In the genomic region with DNA sequence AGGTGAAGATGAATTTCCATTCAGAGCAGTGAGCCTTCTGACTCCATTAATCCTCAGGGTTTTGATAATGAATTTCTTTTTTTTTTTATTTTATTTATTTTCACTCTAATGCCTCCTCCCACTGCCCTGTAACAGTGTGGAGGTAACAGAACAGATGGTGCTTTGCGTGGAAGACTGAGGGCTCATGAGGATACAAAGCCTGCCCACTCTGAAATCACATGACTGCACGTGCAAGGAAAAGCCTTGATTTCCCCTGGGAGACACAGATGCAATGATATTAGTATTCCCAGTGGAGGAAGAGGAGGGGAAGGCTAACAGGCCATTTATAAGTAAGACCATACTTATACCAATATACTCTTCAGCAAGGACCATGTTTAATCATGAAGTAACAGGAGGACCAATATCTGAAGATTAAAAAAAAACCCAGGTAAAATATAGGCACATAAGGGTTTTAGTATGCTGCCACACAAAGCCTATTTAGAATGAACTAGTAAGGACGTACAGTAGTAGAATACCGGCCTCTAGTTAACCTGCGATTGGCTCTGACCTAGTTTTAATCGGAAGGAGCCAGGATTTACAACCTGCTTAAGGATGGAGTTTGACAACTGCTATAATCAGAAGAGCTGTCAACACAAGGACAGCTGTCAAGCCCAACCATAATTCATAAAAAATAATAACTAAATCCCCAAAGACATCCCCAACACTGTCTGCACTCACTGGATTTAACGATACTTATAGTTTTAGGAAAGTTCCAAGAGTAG, we compare ENCODE assay signal across 23 cellular contexts.
DNase-seq lines count a peak whose midpoint lies in the region; ATAC-seq, FAIRE-seq and TF ChIP-seq lines count a peak whose summit lies in the region.
"Had no signal": no experiment of that assay in that cellular context is flagged by ENCODE, and none has a peak within 500 bp of the region (broad histone marks: within the 10 kb centered on the region; RNA-seq: fewer than 3 reads in every experiment).

No MANE protein-coding gene starts in this region.

- POLR2A ChIA-PET in K562 (lab: Yijun Ruan, JAX), result interaction anchor here (1.4 kb wide), 1 partner anchor 9 kb away, joined by 3 read pairs; no protein-coding TSS in a partner anchor

- H3K36me3 Mint-ChIP-seq in effector memory CD8-positive, alpha-beta T cell (ENCODE audit: insufficient read depth), result no peaks in the 10 kb centered on the region

- in situ Hi-C loops in K562 (cut with MboI), result no loop called here

- intact Hi-C loops in K562 (cut with micrococcal nuclease), result no loop called here

- no peaks in the 10 kb centered on the region for H3K36me3 ChIP-seq in K562 (ENCODE audit: control insufficient read depth, insufficient read depth, low read length)

- no peak for ATAC-seq in K562
- ATAC-seq in effector memory CD8-positive, alpha-beta T cell (replicated peaks), result no peak
- ATAC-seq: GM23338, Right ventricle myocardium inferior, T-helper 17 cell had no signal

- H4K20me1 ChIP-seq in K562 (replicated peaks; ENCODE audit: control insufficient read depth, insufficient read depth, low read length), result no peaks in the 10 kb centered on the region

- no peak overlapping the region for H3K27ac ChIP-seq in K562 (ENCODE audit: extremely low read depth, low read depth, low read length)

- H3K9me1 ChIP-seq in K562 (ENCODE audit: control insufficient read depth, insufficient read depth, low read length), result no peaks in the 10 kb centered on the region

- no TSS peak for BruUV-seq in K562 (replicated peaks; lab: Mats Ljungman, UMichigan)

- no peak overlapping the region for H3K4me2 ChIP-seq in K562 (ENCODE audit: insufficient read depth, low read length)
- H3K4me2 ChIP-seq: GM23338 had no signal

- no peak for TF ChIP-seq EP300 in K562 (IDR thresholded peaks at IDR 0.05; ENCODE audit: low read length)

- no peak overlapping the region for H2AFZ ChIP-seq in K562 (ENCODE audit: low read depth, low read length)
- H2AFZ ChIP-seq: GM23338 had no signal

- H3K4me3 Mint-ChIP-seq in effector memory CD8-positive, alpha-beta T cell, result no peak overlapping the region
- H3K4me3 Mint-ChIP-seq: CD4-positive, CD25-positive, alpha-beta regulatory T cell; GM23338; T-helper 17 cell had no signal

- FAIRE-seq in D721Med (lab: Jason Lieb, UNC) (peak; percentile 99), K562 (lab: Jason Lieb, UNC) (no peak), RCC 7860 (lab: Jason Lieb, UNC) (no peak)
- FAIRE-seq: A204.1, GM18507 had no signal

- CTCF ChIA-PET in K562 (lab: Yijun Ruan, JAX; ENCODE audit: low intra/inter-chr PET ratio), result no interaction called here

- no peak for TF ChIP-seq CTCF in D721Med (IDR thresholded peaks at IDR 0.05; ENCODE audit: insufficient read depth, missing control alignments)
- no peak for TF ChIP-seq CTCF in K562 (IDR thresholded peaks at IDR 0.05 in 2 of 3, conservative IDR thresholded peaks at IDR 0.05 in 1 of 3; ENCODE audit: insufficient read depth in 2 of 3, low read depth in 1 of 3, low read length in 3 of 3)

- H3K27me3 ChIP-seq in K562 (ENCODE audit: control insufficient read depth in 2 of 2, insufficient read depth in 2 of 2, low read length in 2 of 2), result no peaks in the 10 kb centered on the region

- H3K79me2 ChIP-seq in K562 (ENCODE audit: control insufficient read depth, insufficient read depth, low read length), result no peaks in the 10 kb centered on the region

- peaks cover 0 to 5% of the 10 kb centered on the region in 2 donors for H3K4me1 Mint-ChIP-seq in effector memory CD8-positive, alpha-beta T cell (ENCODE audit: low read depth in 2 of 2)
- H3K4me1 Mint-ChIP-seq: GM23338 had no signal

- TF ChIP-seq POLR2A in K562 (conservative IDR thresholded peaks at IDR 0.05), result no peak

- H3K9me3 Mint-ChIP-seq in effector memory CD8-positive, alpha-beta T cell, result no peaks in the 10 kb centered on the region
- H3K9me3 Mint-ChIP-seq: GM23338 had no signal

- no peaks in the 10 kb centered on the region for H3K27me3 Mint-ChIP-seq in effector memory CD8-positive, alpha-beta T cell
- H3K27me3 Mint-ChIP-seq: CD4-positive, CD25-positive, alpha-beta regulatory T cell; T-helper 17 cell had no signal

- WGBS in K562 (ENCODE audit: insufficient coverage, low coverage, missing lambda C conversion rate), result 83% methylated on average over 7 of the region's 7 CpGs

- H3K4me3 ChIP-seq in K562, result no peak overlapping the region
- H3K4me3 ChIP-seq: GM23338, HAP-1 had no signal

- H3K4me1 ChIP-seq in K562 (replicated peaks in 1 of 2; ENCODE audit: control insufficient read depth in 2 of 2, insufficient read depth in 2 of 2, low read length in 2 of 2), result no peaks in the 10 kb centered on the region
- H3K4me1 ChIP-seq: HAP-1 had no signal

- DNase-seq in D721Med (ENCODE audit: insufficient read length, low spot score) (peak; percentile 36), NCI-H1694 (lab: John Stamatoyannopoulos, UW) (peak; percentile 32), NCI-H524 (lab: John Stamatoyannopoulos, UW) (peak; percentile 85 to 93), K562 (ENCODE audit: extremely low read depth in 1 of 4, low spot score in 3 of 4) (no peak), RCC 7860 (ENCODE audit: low spot score) (no peak), hippocampal formation (lab: John Stamatoyannopoulos, UW) (no peak), cortex of kidney (lab: John Stamatoyannopoulos, UW) (no peak)
- no peak for DNase-seq in effector memory CD8-positive, alpha-beta T cell
- DNase-seq: CD4-positive, CD25-positive, alpha-beta regulatory T cell; DMS153; GDM1; MV-4-11; NCI-H1105 treated with DMSO at 0.1 percent for 48 hours; NCI-H2029; NCI-H774; OCI-M1; SW 1271; T-helper 17 cell had no signal

- H3K27ac Mint-ChIP-seq in effector memory CD8-positive, alpha-beta T cell, result no peak overlapping the region
- H3K27ac Mint-ChIP-seq: GM23338, T-helper 17 cell had no signal

- TF ChIP-seq RAD21 in K562 (CRISPR knock-in tag; conservative IDR thresholded peaks at IDR 0.05 in 1 of 2, IDR thresholded peaks at IDR 0.05 in 1 of 2), result no peak

- no peaks in the 10 kb centered on the region for H3K9me3 ChIP-seq in K562 (replicated peaks; ENCODE audit: control insufficient read depth, insufficient read depth, low read depth, low read length)
- H3K9me3 ChIP-seq: HAP-1 had no signal

- H3K9ac ChIP-seq in K562 (ENCODE audit: insufficient read depth in 1 of 2, low read depth in 2 of 2, low read length in 2 of 2), result no peak overlapping the region

TF ChIP-seq in K562, 482 proteins besides CTCF, POLR2A, EP300 and RAD21:
- TF ChIP-seq, protein P1, sequence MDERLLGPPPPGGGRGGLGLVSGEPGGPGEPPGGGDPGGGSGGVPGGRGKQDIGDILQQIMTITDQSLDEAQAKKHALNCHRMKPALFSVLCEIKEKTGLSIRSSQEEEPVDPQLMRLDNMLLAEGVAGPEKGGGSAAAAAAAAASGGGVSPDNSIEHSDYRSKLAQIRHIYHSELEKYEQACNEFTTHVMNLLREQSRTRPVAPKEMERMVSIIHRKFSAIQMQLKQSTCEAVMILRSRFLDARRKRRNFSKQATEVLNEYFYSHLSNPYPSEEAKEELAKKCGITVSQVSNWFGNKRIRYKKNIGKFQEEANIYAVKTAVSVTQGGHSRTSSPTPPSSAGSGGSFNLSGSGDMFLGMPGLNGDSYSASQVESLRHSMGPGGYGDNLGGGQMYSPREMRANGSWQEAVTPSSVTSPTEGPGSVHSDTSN (CRISPR knock-in tag; IDR thresholded peaks at IDR 0.05; ENCODE audit: low read depth), result no peak
- TF ChIP-seq, protein P1 (tag; conservative IDR thresholded peaks at IDR 0.05; ENCODE audit: low read depth), result peak; percentile 50
- TF ChIP-seq CHD4 (IDR thresholded peaks at IDR 0.05; ENCODE audit: insufficient read depth, insufficient replicate concordance, low read depth, low read length, poor library complexity, severe bottlenecking) (no peak), MAZ (CRISPR knock-in tag; conservative IDR thresholded peaks at IDR 0.05 in 1 of 2, IDR thresholded peaks at IDR 0.05 in 1 of 2) (no peak), MEIS2 (IDR thresholded peaks at IDR 0.05; ENCODE audit: partially characterized antibody) (peak; percentile 8), POLR3A (IDR thresholded peaks at IDR 0.05; ENCODE audit: borderline replicate concordance, extremely low read depth, insufficient read depth, insufficient read length) (no peak), NEUROD1 (IDR thresholded peaks at IDR 0.05; ENCODE audit: borderline replicate concordance, low read depth, low read length, partially characterized antibody) (no peak), ZNF217 (CRISPR knock-in tag; IDR thresholded peaks at IDR 0.05) (no peak)
- TF ChIP-seq, protein P2, sequence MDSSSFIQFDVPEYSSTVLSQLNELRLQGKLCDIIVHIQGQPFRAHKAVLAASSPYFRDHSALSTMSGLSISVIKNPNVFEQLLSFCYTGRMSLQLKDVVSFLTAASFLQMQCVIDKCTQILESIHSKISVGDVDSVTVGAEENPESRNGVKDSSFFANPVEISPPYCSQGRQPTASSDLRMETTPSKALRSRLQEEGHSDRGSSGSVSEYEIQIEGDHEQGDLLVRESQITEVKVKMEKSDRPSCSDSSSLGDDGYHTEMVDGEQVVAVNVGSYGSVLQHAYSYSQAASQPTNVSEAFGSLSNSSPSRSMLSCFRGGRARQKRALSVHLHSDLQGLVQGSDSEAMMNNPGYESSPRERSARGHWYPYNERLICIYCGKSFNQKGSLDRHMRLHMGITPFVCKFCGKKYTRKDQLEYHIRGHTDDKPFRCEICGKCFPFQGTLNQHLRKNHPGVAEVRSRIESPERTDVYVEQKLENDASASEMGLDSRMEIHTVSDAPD (CRISPR knock-in tag; IDR thresholded peaks at IDR 0.05), result no peak
- TF ChIP-seq, protein P3, sequence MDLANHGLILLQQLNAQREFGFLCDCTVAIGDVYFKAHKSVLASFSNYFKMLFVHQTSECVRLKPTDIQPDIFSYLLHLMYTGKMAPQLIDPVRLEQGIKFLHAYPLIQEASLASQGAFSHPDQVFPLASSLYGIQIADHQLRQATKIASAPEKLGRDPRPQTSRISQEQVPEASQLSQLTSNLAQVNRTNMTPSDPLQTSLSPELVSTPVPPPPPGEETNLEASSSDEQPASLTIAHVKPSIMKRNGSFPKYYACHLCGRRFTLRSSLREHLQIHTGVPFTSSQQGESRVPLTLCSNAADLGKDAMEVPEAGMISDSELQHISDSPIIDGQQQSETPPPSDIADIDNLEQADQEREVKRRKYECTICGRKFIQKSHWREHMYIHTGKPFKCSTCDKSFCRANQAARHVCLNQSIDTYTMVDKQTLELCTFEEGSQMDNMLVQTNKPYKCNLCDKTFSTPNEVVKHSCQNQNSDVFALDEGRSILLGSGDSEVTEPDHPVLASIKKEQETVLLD (IDR thresholded peaks at IDR 0.05), result no peak

Comparison
In these comparisons a context has a peak if more than half of its experiments do, and no peak if none do; other contexts are left out.
1. DNase-seq: peak in D721Med (single experiment), NCI-H1694 (single experiment) and NCI-H524 (2 of 2); none in K562 (0 of 4), effector memory CD8-positive, alpha-beta T cell (0 of 3), RCC 7860 (single experiment), hippocampal formation (0 of 2) and cortex of kidney (single experiment).